Comparison of ENCODE assay signal across 19 cellular contexts in the genomic region with DNA sequence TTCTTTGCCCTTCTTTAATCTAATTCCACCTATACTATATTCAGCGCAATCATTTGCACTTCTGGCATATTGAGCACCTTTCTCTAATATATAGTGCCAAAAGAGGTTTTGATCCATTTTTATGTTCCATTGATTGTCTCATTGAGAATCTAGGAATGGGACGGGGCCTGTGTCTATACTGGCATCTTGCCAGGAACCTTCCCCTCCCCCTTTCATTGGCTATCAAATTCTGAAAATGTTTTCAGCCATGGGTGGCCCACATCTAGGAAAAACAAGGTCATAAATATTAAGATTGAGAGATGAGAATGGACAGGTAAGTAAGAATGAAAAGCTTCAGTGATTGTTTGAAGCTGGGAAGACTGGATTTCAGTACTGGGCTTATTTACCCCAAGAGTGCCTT.
A peak's percentile ranks its signal among the peaks of the same experiment; 100 is the strongest.
DNase-seq lines count a peak whose midpoint lies in the region; ATAC-seq, FAIRE-seq and TF ChIP-seq lines count a peak whose summit lies in the region.
"Had no signal": no experiment of that assay in that cellular context is flagged by ENCODE, and none has a peak within 500 bp of the region (broad histone marks: within the 10 kb centered on the region; RNA-seq: fewer than 3 reads in every experiment).

No MANE protein-coding gene starts in this region.

- dilution Hi-C loops in keratinocyte (cut with MboI; ENCODE audit: extremely low pct_ligation_motif_present, low sequenced_read_pairs), result no loop called here

- TF ChIP-seq RAD21 in HCT116 (IDR thresholded peaks at IDR 0.05; ENCODE audit: low read depth) (no peak), K562 (CRISPR knock-in tag; conservative IDR thresholded peaks at IDR 0.05 in 1 of 2, IDR thresholded peaks at IDR 0.05 in 1 of 2) (no peak)

- 66% methylated on average over 2 of the region's 2 CpGs for WGBS in K562 (ENCODE audit: insufficient coverage, low coverage, missing lambda C conversion rate)

- H3K9me1 ChIP-seq in K562 (ENCODE audit: control insufficient read depth, insufficient read depth, low read length), result no peaks in the 10 kb centered on the region
- H3K9me1 ChIP-seq in keratinocyte (ENCODE audit: control insufficient read depth, extremely low read depth, insufficient read depth, low read length), result no peaks in the 10 kb centered on the region

- H3K9me2 ChIP-seq in HCT116 (ENCODE audit: insufficient read depth), result no peaks in the 10 kb centered on the region

- H3K4me1 ChIP-seq in ACC112 (ENCODE audit: control insufficient read depth, insufficient read depth, low read length, unreplicated experiment) (peaks cover 21% of the 10 kb centered on the region), HCT116 (ENCODE audit: control insufficient read depth in 1 of 2, insufficient read depth in 2 of 2, low read length in 2 of 2) (peaks cover 26 to 28% of the 10 kb centered on the region in 2 experiments), K562 (replicated peaks in 1 of 2; ENCODE audit: control insufficient read depth in 2 of 2, insufficient read depth in 2 of 2, low read length in 2 of 2) (peaks cover 0 to 10% of the 10 kb centered on the region in 2 experiments; a peak in 3 of 5 replicates), keratinocyte (ENCODE audit: control insufficient read depth, extremely low read depth, insufficient read depth, low read length) (peaks cover 22% of the 10 kb centered on the region)

- H3K9me3 ChIP-seq in HCT116 (ENCODE audit: control insufficient read depth in 1 of 2, insufficient read depth in 1 of 2, low read depth in 1 of 2, low read length in 2 of 2) (no peaks in the 10 kb centered on the region), K562 (replicated peaks; ENCODE audit: control insufficient read depth, insufficient read depth, low read depth, low read length) (no peaks in the 10 kb centered on the region), keratinocyte (ENCODE audit: control insufficient read depth, low read depth, low read length) (no peaks in the 10 kb centered on the region)
- H3K9me3 ChIP-seq: Caco-2 had no signal

- POLR2A ChIA-PET in HCT116 (lab: Charles Lee), result interaction anchor here (1.0 kb wide), 1 partner anchor 42 kb away, joined by 3 read pairs; no protein-coding TSS in a partner anchor
- POLR2A ChIA-PET in K562 (lab: Yijun Ruan, JAX), result interaction anchor here (0.6 kb wide), 1 partner anchor 338 kb away, joined by 3 read pairs; no protein-coding TSS in a partner anchor

- ATAC-seq in HCT116, result no peak
- no peak for ATAC-seq in K562

- FAIRE-seq in K562 (lab: Jason Lieb, UNC) (no peak), keratinocyte (lab: Jason Lieb, UNC) (no peak)

- peak overlapping the region; percentile 79; the same call in 1 of the 2 replicates for H3K27ac ChIP-seq in ACC112 (ENCODE audit: low read depth, low read length)
- H3K27ac ChIP-seq in HCT116 (ENCODE audit: low read depth, low read length), result peak overlapping the region; percentile 77; the same call in 1 of the 2 replicates
- no peak overlapping the region for H3K27ac ChIP-seq in K562 (ENCODE audit: extremely low read depth, low read depth, low read length)
- H3K27ac ChIP-seq in keratinocyte (ENCODE audit: control insufficient read depth, insufficient read depth, low read length), result peak overlapping the region; percentile 82

- no peak overlapping the region for H3K4me3 ChIP-seq in ACC112 (ENCODE audit: low read depth, low read length)
- no peak overlapping the region for H3K4me3 ChIP-seq in HCT116 (replicated peaks in 1 of 2; ENCODE audit: low read depth in 1 of 2, low read length in 2 of 2)
- H3K4me3 ChIP-seq in K562, result no peak overlapping the region
- H3K4me3 ChIP-seq in keratinocyte (ENCODE audit: control insufficient read depth in 2 of 3, extremely low read depth in 1 of 3, insufficient read depth in 2 of 3, low read depth in 1 of 3, low read length in 3 of 3), result no peak overlapping the region

- TF ChIP-seq POLR2A in HCT116 (IDR thresholded peaks at IDR 0.05; ENCODE audit: borderline replicate concordance, extremely low read depth, insufficient read depth, insufficient read length), result no peak
- no peak for TF ChIP-seq POLR2A in K562 (conservative IDR thresholded peaks at IDR 0.05)

- DNase-seq in HCT116 (ENCODE audit: low read depth, low spot score), result no peak
- no peak for DNase-seq in K562 (ENCODE audit: extremely low read depth in 1 of 4, low spot score in 3 of 4)
- no peak for DNase-seq in keratinocyte (ENCODE audit: low read depth, low spot score)
- DNase-seq in G401 (ENCODE audit: low spot score), result no peak
- no peak for DNase-seq in stimulated activated CD4-positive, alpha-beta T cell treated with anti-CD3 and anti-CD28 coated beads, Interleukin-2, amount 100 ng/mL, for 48 hours
- DNase-seq in dedifferentiated amniotic fluid mesenchymal stem cell (ENCODE audit: extremely low spot score), result no peak
- DNase-seq: Caco-2; CD4-positive, CD25-positive, alpha-beta regulatory T cell; DMS153; GOT3; HFFc6; IMR-90; MV-4-11; NCI-H2029; NCI-H2171; NCI-H446; NK-92 treated with Interleukin-12 subunit alpha and Interleukin-12 subunit beta, amount 100 ng/mL, for 24 hours; RPMI8226 had no signal

- H3K9ac ChIP-seq in HCT116 (ENCODE audit: low read length), result no peak overlapping the region
- no peak overlapping the region for H3K9ac ChIP-seq in K562 (ENCODE audit: insufficient read depth in 1 of 2, low read depth in 2 of 2, low read length in 2 of 2)
- no peak overlapping the region for H3K9ac ChIP-seq in keratinocyte (ENCODE audit: control insufficient read depth, extremely low read depth, insufficient read depth, low read length)

- peaks cover 15% of the 10 kb centered on the region for H3K36me3 ChIP-seq in ACC112 (ENCODE audit: insufficient read depth, low read length)
- no peaks in the 10 kb centered on the region for H3K36me3 ChIP-seq in HCT116 (ENCODE audit: control insufficient read depth in 1 of 2, insufficient read depth in 2 of 2, low read length in 2 of 2)
- H3K36me3 ChIP-seq in K562 (ENCODE audit: control insufficient read depth, insufficient read depth, low read length), result no peaks in the 10 kb centered on the region
- no peaks in the 10 kb centered on the region for H3K36me3 ChIP-seq in keratinocyte (ENCODE audit: control insufficient read depth in 2 of 2, extremely low read depth in 1 of 2, insufficient read depth in 2 of 2, low read length in 2 of 2)

- BruUV-seq in HCT116 (replicated peaks; lab: Mats Ljungman, UMichigan) (no TSS peak), K562 (replicated peaks; lab: Mats Ljungman, UMichigan) (no TSS peak)

- H4K20me1 ChIP-seq in HCT116 (ENCODE audit: insufficient read depth) (no peaks in the 10 kb centered on the region), K562 (replicated peaks; ENCODE audit: control insufficient read depth, insufficient read depth, low read length) (no peaks in the 10 kb centered on the region), keratinocyte (ENCODE audit: control insufficient read depth, extremely low read depth, insufficient read depth, low read length) (no peaks in the 10 kb centered on the region)

- H3K79me2 ChIP-seq in ACC112 (ENCODE audit: control insufficient read depth, insufficient read depth, low read length, unreplicated experiment) (no peaks in the 10 kb centered on the region), HCT116 (ENCODE audit: insufficient read depth, low read length) (no peaks in the 10 kb centered on the region), K562 (ENCODE audit: control insufficient read depth, insufficient read depth, low read length) (no peaks in the 10 kb centered on the region), keratinocyte (ENCODE audit: control insufficient read depth, insufficient read depth, low read length) (peaks cover 2% of the 10 kb centered on the region)

- H3K4me2 ChIP-seq in HCT116 (ENCODE audit: low read length) (peak overlapping the region; percentile 63), K562 (ENCODE audit: insufficient read depth, low read length) (no peak overlapping the region), keratinocyte (ENCODE audit: control insufficient read depth, extremely low read depth, insufficient read depth, low read depth, low read length) (no peak overlapping the region)

- H3K27me3 ChIP-seq in ACC112 (ENCODE audit: insufficient read depth, low read length), result no peaks in the 10 kb centered on the region
- H3K27me3 ChIP-seq in HCT116 (ENCODE audit: insufficient read depth, low read length), result no peaks in the 10 kb centered on the region
- no peaks in the 10 kb centered on the region for H3K27me3 ChIP-seq in K562 (ENCODE audit: control insufficient read depth in 2 of 2, insufficient read depth in 2 of 2, low read length in 2 of 2)
- H3K27me3 ChIP-seq in keratinocyte (ENCODE audit: control insufficient read depth, extremely low read depth, insufficient read depth, low read length), result no peaks in the 10 kb centered on the region

- TF ChIP-seq CTCF in HCT116 (IDR thresholded peaks at IDR 0.05 in 2 of 3, conservative IDR thresholded peaks at IDR 0.05 in 1 of 3; ENCODE audit: borderline replicate concordance in 1 of 3, insufficient read depth in 1 of 3, low read depth in 2 of 3, low read length in 2 of 3) (no peak), K562 (IDR thresholded peaks at IDR 0.05 in 2 of 3, conservative IDR thresholded peaks at IDR 0.05 in 1 of 3; ENCODE audit: insufficient read depth in 2 of 3, low read depth in 1 of 3, low read length in 3 of 3) (no peak), keratinocyte (optimal IDR thresholded peaks at IDR 0.05 in 1 of 3, IDR thresholded peaks at IDR 0.05 in 1 of 3, conservative IDR thresholded peaks at IDR 0.05 in 1 of 3; ENCODE audit: extremely low read depth in 1 of 3, insufficient read depth in 2 of 3, low read length in 3 of 3) (no peak)

- TF ChIP-seq EP300 in K562 (IDR thresholded peaks at IDR 0.05; ENCODE audit: low read length), result no peak

- CTCF ChIA-PET in HCT116 (lab: Charles Lee) (no interaction called here), K562 (lab: Yijun Ruan, JAX; ENCODE audit: low intra/inter-chr PET ratio) (no interaction called here)

- RAD21 ChIA-PET in HCT116 (lab: Charles Lee; ENCODE audit: low non-redundant PET in 1 of 2, low total read pairs in 2 of 2, uncharacterized antibody in 2 of 2, unreplicated experiment in 2 of 2), result no interaction called here

- H2AFZ ChIP-seq in ACC112 (ENCODE audit: low read length, unreplicated experiment) (no peak overlapping the region), HCT116 (ENCODE audit: low read depth, low read length, poor library complexity, severe bottlenecking) (no peak overlapping the region), K562 (ENCODE audit: low read depth, low read length) (no peak overlapping the region), keratinocyte (ENCODE audit: control insufficient read depth, low read length) (no peak overlapping the region)

- intact Hi-C loops in HCT116 (cut with micrococcal nuclease), result no loop called here
- intact Hi-C loops in K562 (cut with micrococcal nuclease), result no loop called here

- in situ Hi-C loops in K562 (cut with MboI) (no loop called here), G401 (cut with HindIII; ENCODE audit: low sequenced_read_pairs) (no loop called here)

TF ChIP-seq in HCT116, 20 proteins besides CTCF, POLR2A, EP300 and RAD21 (continues in another document):
- TF ChIP-seq SP1 (IDR thresholded peaks at IDR 0.05; ENCODE audit: low read depth) (no peak), FOSL1 (IDR thresholded peaks at IDR 0.05; ENCODE audit: low read depth) (no peak)
